32 cellular contexts compared by ENCODE assay signal in genomic region chr4:6520978-6521377, GRCh38. TPM values are rescaled to one million over a fixed set of nuclear protein-coding genes. Genes with fewer than 3 reads are reported as not detected.
"Had no signal": no experiment of that assay in that cellular context is flagged by ENCODE, and none has a peak within 500 bp of the region (broad histone marks: within the 10 kb centered on the region; RNA-seq: fewer than 3 reads in every experiment).

No MANE protein-coding gene starts in this region.

- H3K36me3 ChIP-seq: ascending aorta, breast epithelium, cardiac muscle cell, colonic mucosa, gastrocnemius medialis, heart left ventricle had no signal

- H3K9me3 ChIP-seq: colonic mucosa, gastrocnemius medialis had no signal

- ATAC-seq: activated CD4-positive, alpha-beta T cell treated with anti-CD3 and anti-CD28 coated beads for 36 hours; activated CD8-positive, alpha-beta memory T cell treated with anti-CD3 and anti-CD28 coated beads, Interleukin-2, amount 10 ng/mL, durations not matched to agents 7 days and 5 days; activated CD8-positive, alpha-beta T cell treated with anti-CD3 and anti-CD28 coated beads, Interleukin-2, amount 10 ng/mL, durations not matched to agents 7 days and 5 days; activated naive CD4-positive, alpha-beta T cell treated with anti-CD3 and anti-CD28 coated beads, Interleukin-2, amount 50 U/mL, for 72 hours; activated T-cell treated with anti-CD3 and anti-CD28 coated beads, Interleukin-2, amount 50 U/mL, for 72 hours; esophagus mucosa; gastrocnemius medialis had no signal

- H3K4me1 ChIP-seq: ascending aorta, breast epithelium, colonic mucosa, gastrocnemius medialis had no signal

- DNase-seq: activated CD4-positive, alpha-beta memory T cell treated with anti-CD3 and anti-CD28 coated beads for 36 hours; activated CD4-positive, alpha-beta T cell treated with anti-CD3 and anti-CD28 coated beads for 36 hours; activated CD4-positive, alpha-beta T cell treated with anti-CD3 and anti-CD28 coated beads, Interleukin-2, amount 10 ng/mL, durations not matched to agents 24 days and 14 days; activated CD4-positive, CD25-positive, alpha-beta regulatory T cell; activated CD4-positive, CD25-positive, alpha-beta regulatory T cell treated with anti-CD3 and anti-CD28 coated beads, Interleukin-2, amount 50 U/mL, for 72 hours; activated CD8-positive, alpha-beta memory T cell treated with anti-CD3 and anti-CD28 coated beads, Interleukin-2, amount 10 ng/mL, durations not matched to agents 7 days and 5 days; activated CD8-positive, alpha-beta memory T cell treated with anti-CD3 and anti-CD28 coated beads, Interleukin-2, amount 50 U/mL, for 4 hours; activated CD8-positive, alpha-beta T cell treated with anti-CD3 and anti-CD28 coated beads, Interleukin-2, amount 10 ng/mL, durations not matched to agents 7 days and 5 days; activated gamma-delta T cell; activated naive CD4-positive, alpha-beta T cell; activated naive CD4-positive, alpha-beta T cell treated with anti-CD3 and anti-CD28 coated beads, Interleukin-2, amount 10 ng/mL, durations not matched to agents 7 days and 5 days; activated naive CD8-positive, alpha-beta T cell treated with anti-CD3 and anti-CD28 coated beads, Interleukin-2, amount 10 ng/mL, durations not matched to agents 7 days and 5 days; activated T-cell treated with anti-CD3 and anti-CD28 coated beads, Interleukin-2, amount 50 U/mL, for 24 hours; activated T-cell treated with anti-CD3 and anti-CD28 coated beads, Interleukin-2, amount 50 U/mL, for 72 hours; central memory CD4-positive, alpha-beta T cell; cerebellar nuclear complex; colonic mucosa; effector memory CD4-positive, alpha-beta T cell; endodermal cell; foreskin fibroblast; gastrocnemius medialis; glutamatergic neuron; heart left ventricle; T-helper 2 cell had no signal

- H3K27me3 ChIP-seq: ascending aorta, breast epithelium, cardiac muscle cell, colonic mucosa, gastrocnemius medialis, heart left ventricle had no signal

- H3K27ac ChIP-seq: ascending aorta, breast epithelium, cardiac muscle cell, colonic mucosa, gastrocnemius medialis, heart left ventricle had no signal

- H3K4me3 ChIP-seq: ascending aorta, breast epithelium, cardiac muscle cell, colonic mucosa, gastrocnemius medialis, heart left ventricle had no signal

RNA-seq across cellular contexts. Expression of gene PPP2R2C, which starts 48.6 kb away (rescaled TPM):
- total RNA-seq: activated CD4-positive, alpha-beta memory T cell treated with anti-CD3 and anti-CD28 coated beads for 36 hours; activated CD4-positive, alpha-beta T cell treated with anti-CD3 and anti-CD28 coated beads, Interleukin-2, amount 10 ng/mL, durations not matched to agents 24 days and 14 days; activated CD8-positive, alpha-beta memory T cell treated with anti-CD3 and anti-CD28 coated beads for 36 hours; activated CD8-positive, alpha-beta memory T cell treated with anti-CD3 and anti-CD28 coated beads, Interleukin-2, amount 10 ng/mL, durations not matched to agents 7 days and 5 days; activated CD8-positive, alpha-beta T cell treated with anti-CD3 and anti-CD28 coated beads, Interleukin-2, amount 10 ng/mL, durations not matched to agents 7 days and 5 days; activated naive CD4-positive, alpha-beta T cell treated with anti-CD3 and anti-CD28 coated beads, Interleukin-2, amount 50 U/mL, for 72 hours; activated naive CD8-positive, alpha-beta T cell treated with anti-CD3 and anti-CD28 coated beads, Interleukin-2, amount 10 ng/mL, durations not matched to agents 7 days and 5 days; activated T-cell treated with anti-CD3 and anti-CD28 coated beads, Interleukin-2, amount 50 U/mL, for 72 hours; cardiac muscle cell; epithelial cell of proximal tubule; T-helper 1 cell treated with Interleukin-12 subunit alpha and Interleukin-12 subunit beta and Interleukin-4 antibody, amounts not matched to agents 30 ng/mL and 1 ng/mL, for 36 hours had no signal
- polyA plus RNA-seq: cardiac muscle cell had no signal
